ENCODE assay signal across 9 cellular contexts in genomic region chr3:110576962-110577361, GRCh38.
DNase-seq lines count a peak whose midpoint lies in the region; ATAC-seq, FAIRE-seq and TF ChIP-seq lines count a peak whose summit lies in the region.
"Had no signal": no experiment of that assay in that cellular context is flagged by ENCODE, and none has a peak within 500 bp of the region (broad histone marks: within the 10 kb centered on the region; RNA-seq: fewer than 3 reads in every experiment).

No MANE protein-coding gene starts in this region.

- H3K9me2 ChIP-seq in Loucy (replicated peaks; ENCODE audit: low read depth, low read length): no peaks in the 10 kb centered on the region

- H3K27ac ChIP-seq in left lung: no peak overlapping the region

- H3F3A ChIP-seq in Loucy (ENCODE audit: low read depth): no peaks in the 10 kb centered on the region

- DNase-seq in BJ (ENCODE audit: low read depth) (peak; percentile 92), bronchial epithelial cell (ENCODE audit: low read depth) (peak; percentile 94), left lung (no peak), NK-92 (lab: John Stamatoyannopoulos, UW; ENCODE audit: unreplicated experiment) (no peak), occipital lobe (lab: John Stamatoyannopoulos, UW) (no peak), glutamatergic neuron (no peak)
- DNase-seq: DND-41 had no signal

- H3K9me3 ChIP-seq in Loucy (ENCODE audit: insufficient read depth, low read depth, low read length): no peaks in the 10 kb centered on the region
- H3K9me3 ChIP-seq in left lung: peaks cover 0 to 4% of the 10 kb centered on the region in 2 donors

- H3K27me3 Mint-ChIP-seq in glutamatergic neuron (ENCODE audit: unreplicated experiment): no peaks in the 10 kb centered on the region

- peaks cover 2% of the 10 kb centered on the region for H3K4me1 Mint-ChIP-seq in glutamatergic neuron (ENCODE audit: low read depth, unreplicated experiment)

- no peaks in the 10 kb centered on the region for H4K20me1 ChIP-seq in Loucy (ENCODE audit: insufficient read depth, low read length, poor library complexity, severe bottlenecking)

- POLR2A ChIA-PET in BJ (lab: Charles Lee): no interaction called here

- H3K9ac ChIP-seq in Loucy (ENCODE audit: low read depth, low read length, poor library complexity, severe bottlenecking): no peak overlapping the region

- H3K27me3 ChIP-seq in BJ (ENCODE audit: control insufficient read depth, insufficient read depth, low read length) (no peaks in the 10 kb centered on the region), Loucy (ENCODE audit: insufficient read depth, low read length, poor library complexity, severe bottlenecking) (no peaks in the 10 kb centered on the region), bronchial epithelial cell (ENCODE audit: control insufficient read depth, insufficient read depth, low read length) (no peaks in the 10 kb centered on the region), left lung (no peaks in the 10 kb centered on the region)

- H3K79me2 ChIP-seq in Loucy (ENCODE audit: insufficient read depth, low read length): no peaks in the 10 kb centered on the region

- H3K36me3 ChIP-seq in BJ (ENCODE audit: control insufficient read depth, insufficient read depth, low read length) (no peaks in the 10 kb centered on the region), Loucy (ENCODE audit: insufficient read depth, low read length) (no peaks in the 10 kb centered on the region), bronchial epithelial cell (ENCODE audit: control insufficient read depth, insufficient read depth, low read length) (no peaks in the 10 kb centered on the region), left lung (no peaks in the 10 kb centered on the region)

- H3K4me3 ChIP-seq in BJ (ENCODE audit: low read depth, low read length) (no peak overlapping the region), Loucy (ENCODE audit: low read length, poor library complexity, severe bottlenecking) (no peak overlapping the region), bronchial epithelial cell (ENCODE audit: low read depth, low read length) (no peak overlapping the region), left lung (no peak overlapping the region)

- FAIRE-seq in bronchial epithelial cell (lab: Jason Lieb, UNC): no peak

- H3K9me3 Mint-ChIP-seq in glutamatergic neuron (ENCODE audit: unreplicated experiment): no peaks in the 10 kb centered on the region

- intact Hi-C loops in left lung (cut with DNase I): no loop called here

- H3K27ac Mint-ChIP-seq in glutamatergic neuron (ENCODE audit: unreplicated experiment): no peak overlapping the region

- no peaks in the 10 kb centered on the region for H3K4me1 ChIP-seq in Loucy (ENCODE audit: insufficient read depth, low read length, poor library complexity, severe bottlenecking)
- no peaks in the 10 kb centered on the region for H3K4me1 ChIP-seq in left lung

- H2AFZ ChIP-seq in Loucy (ENCODE audit: low read length): peak overlapping the region; percentile 70; the same call in 1 of the 2 replicates

- H3K4me3 Mint-ChIP-seq in glutamatergic neuron (ENCODE audit: unreplicated experiment): no peak overlapping the region

- ATAC-seq in left lung (peak; percentile 50), HG03460 (IDR thresholded peaks at IDR 0.05; ENCODE audit: unreplicated experiment) (no peak)

- CTCF ChIA-PET in BJ (lab: Yijun Ruan, JAX): interaction anchor here (0.8 kb wide), 1 partner anchor 503 kb away, joined by 3 read pairs; no protein-coding TSS in a partner anchor

- H3K36me3 Mint-ChIP-seq in glutamatergic neuron (ENCODE audit: unreplicated experiment): no peaks in the 10 kb centered on the region

- TF ChIP-seq CTCF in BJ (IDR thresholded peaks at IDR 0.05; ENCODE audit: insufficient read depth, low read depth, low read length): no peak
- TF ChIP-seq CTCF in Loucy (conservative IDR thresholded peaks at IDR 0.05; ENCODE audit: low read length): no peak
- no peak for TF ChIP-seq CTCF in bronchial epithelial cell (IDR thresholded peaks at IDR 0.05; ENCODE audit: insufficient read depth, low read length, severe bottlenecking)
- no peak for TF ChIP-seq CTCF in left lung (IDR thresholded peaks at IDR 0.05)
- no peak for TF ChIP-seq CTCF in glutamatergic neuron (IDR thresholded peaks at IDR 0.05; ENCODE audit: partially characterized antibody, unreplicated experiment)

- H3K4me2 ChIP-seq in Loucy (ENCODE audit: low read depth, low read length, poor library complexity, severe bottlenecking): no peak overlapping the region

Comparison
In these comparisons a context has a peak if more than half of its experiments do, and no peak if none do; other contexts are left out.
1. DNase-seq: peak in BJ (single experiment) and bronchial epithelial cell (single experiment); none in left lung (0 of 2), NK-92 (single experiment), occipital lobe (single experiment) and glutamatergic neuron (single experiment).